Comparison of ENCODE assay signal across 8 cellular contexts in the genomic region with DNA sequence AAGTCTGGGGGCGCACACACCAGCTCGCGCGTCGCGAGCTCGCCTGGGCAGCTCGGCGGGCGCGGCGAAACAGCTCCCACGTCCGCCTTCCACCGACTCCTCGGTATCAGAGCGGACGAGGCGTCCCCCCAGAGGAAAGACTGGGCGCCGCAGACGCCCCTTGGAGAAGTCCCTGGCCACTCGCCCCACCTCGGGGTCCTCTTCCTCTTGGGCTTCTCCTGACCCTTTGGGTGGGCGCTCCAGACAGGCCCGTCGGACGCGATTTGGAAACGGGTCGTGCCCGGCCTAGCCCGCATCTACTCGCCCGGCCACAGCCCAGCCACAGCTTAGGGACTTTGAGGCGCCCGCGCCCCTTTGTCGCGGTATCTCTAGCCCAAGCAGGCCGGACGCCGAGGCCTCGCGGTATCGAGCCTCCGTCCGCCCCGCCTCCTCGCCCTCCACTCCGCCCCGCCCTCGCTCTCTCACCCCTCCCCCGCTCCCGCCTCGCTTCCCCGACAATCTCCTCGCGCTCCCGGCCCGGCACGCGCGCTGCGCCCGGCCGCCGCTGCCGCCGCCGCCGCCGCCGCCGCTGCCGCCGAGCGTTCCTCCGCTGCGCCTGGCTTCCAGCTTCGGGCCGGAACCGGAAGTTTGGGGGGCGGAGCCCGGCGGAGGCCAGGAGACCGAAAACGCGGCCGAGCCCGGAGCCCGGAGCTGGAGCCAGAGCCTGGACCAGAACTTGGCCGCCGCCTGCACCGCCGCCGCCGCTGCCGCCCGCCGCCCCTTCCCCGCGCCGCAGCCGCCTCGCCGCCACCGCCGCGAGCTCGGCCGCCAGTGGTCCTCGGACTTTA. TPM values are rescaled to one million over a fixed set of nuclear protein-coding genes. Genes with fewer than 3 reads are reported as not detected.
DNase-seq lines count a peak whose midpoint lies in the region; ATAC-seq and TF ChIP-seq lines count a peak whose summit lies in the region.

No MANE protein-coding gene starts in this region.

- no peaks in the 10 kb centered on the region for H3K9me3 ChIP-seq in right cardiac atrium (ENCODE audit: control insufficient read depth, low read length)
- no peaks in the 10 kb centered on the region for H3K9me3 ChIP-seq in psoas muscle

- under 1% methylated on average over 113 of the region's 113 CpGs for WGBS in right cardiac atrium
- 0% methylated on average over 67 to 113 of the region's 113 CpGs for WGBS in psoas muscle, 3 donors

- peaks cover 5% of the 10 kb centered on the region for H3K4me1 ChIP-seq in right cardiac atrium (ENCODE audit: control insufficient read depth, insufficient read depth, low read length)
- peaks cover 22% of the 10 kb centered on the region for H3K4me1 ChIP-seq in psoas muscle

- peaks cover 85% of the 10 kb centered on the region for H3K27me3 Mint-ChIP-seq in T-helper 2 cell treated with Interferon-gamma antibody and Interleukin-4, amounts not matched to agents 5 μg/mL and 100 μg/mL, for 36 hours (ENCODE audit: low read depth)

- H3K4me1 Mint-ChIP-seq in T-helper 2 cell treated with Interferon-gamma antibody and Interleukin-4, amounts not matched to agents 5 μg/mL and 100 μg/mL, for 36 hours (ENCODE audit: low read depth): peaks cover 31% of the 10 kb centered on the region

- no peaks in the 10 kb centered on the region for H3K36me3 ChIP-seq in psoas muscle (ENCODE audit: insufficient read depth in 1 of 2, low read depth in 1 of 2)

- peaks cover 2% of the 10 kb centered on the region for H3K36me3 Mint-ChIP-seq in T-helper 2 cell treated with Interferon-gamma antibody and Interleukin-4, amounts not matched to agents 5 μg/mL and 100 μg/mL, for 36 hours (ENCODE audit: low read depth)

- ATAC-seq in GM18498 (IDR thresholded peaks at IDR 0.05; ENCODE audit: unreplicated experiment): peak; percentile 85
- ATAC-seq in HG02852 (IDR thresholded peaks at IDR 0.05; ENCODE audit: unreplicated experiment): peak; percentile 77
- peak; percentile 97 to 98 for ATAC-seq in right cardiac atrium
- ATAC-seq in psoas muscle: peak; percentile 93 to 94 (median 93)

- H3K4me3 ChIP-seq in right cardiac atrium (ENCODE audit: low read length) (peak overlapping the region; percentile 99), psoas muscle (peak overlapping the region; percentile 93)

- H3K27ac ChIP-seq in right cardiac atrium (ENCODE audit: low read length) (peak overlapping the region; percentile 100), psoas muscle (peak overlapping the region; percentile 99)

- peak overlapping the region; percentile 94 for H3K4me3 Mint-ChIP-seq in T-helper 2 cell treated with Interferon-gamma antibody and Interleukin-4, amounts not matched to agents 5 μg/mL and 100 μg/mL, for 36 hours

- peak overlapping the region; percentile 29 for H3K27ac Mint-ChIP-seq in T-helper 2 cell treated with Interferon-gamma antibody and Interleukin-4, amounts not matched to agents 5 μg/mL and 100 μg/mL, for 36 hours

- H3K9me3 Mint-ChIP-seq in T-helper 2 cell treated with Interferon-gamma antibody and Interleukin-4, amounts not matched to agents 5 μg/mL and 100 μg/mL, for 36 hours: no peaks in the 10 kb centered on the region

- TF ChIP-seq CTCF in psoas muscle (IDR thresholded peaks at IDR 0.05): peak; percentile 8

- intact Hi-C loops in right cardiac atrium (cut with DNase I) (loop anchor here in 1 of 4 donors (10.0 kb wide), 1 partner anchor 931 kb away; no protein-coding TSS in a partner anchor), psoas muscle (cut with DNase I) (loop anchor here in 1 of 2 donors (10.0 kb wide), 1 partner anchor 61 kb away; no protein-coding TSS in a partner anchor)

- no peaks in the 10 kb centered on the region for H3K27me3 ChIP-seq in right cardiac atrium (ENCODE audit: control insufficient read depth, insufficient read depth)
- H3K27me3 ChIP-seq in psoas muscle (ENCODE audit: insufficient read depth in 3 of 3, low read length in 2 of 3): no peaks in the 10 kb centered on the region

- DNase-seq in NCI-H1436 treated with DMSO at 0.1 percent for 48 hours (lab: John Stamatoyannopoulos, UW) (peak; percentile 12), anterior cingulate cortex (lab: John Stamatoyannopoulos, UW) (peak; percentile 55 to 98 (median 87)), right cardiac atrium (peak; percentile 93 to 97 (median 97)), psoas muscle (peak; percentile 95 to 97), ureter (ENCODE audit: low spot score) (peak; percentile 95)
- peak; percentile 86 for DNase-seq in T-helper 2 cell treated with Interferon-gamma antibody and Interleukin-4, amounts not matched to agents 5 μg/mL and 100 μg/mL, for 36 hours (ENCODE audit: low spot score)

RNA-seq across cellular contexts. Expression of a gene that starts 0.8 kb away (rescaled TPM):
- total RNA-seq in right cardiac atrium (10 to 100 TPM; 12.9 to 14.8 (median 14.1) TPM), psoas muscle (10 to 100 TPM in 2 of 4 donors, 1 to 10 TPM in 2; 8.3 to 12.3 (median 10.5) TPM), ureter (32.7 TPM)
- polyA plus RNA-seq in right cardiac atrium (3.3 TPM), psoas muscle (1 to 10 TPM; 3.0 to 5.1 (median 4.5) TPM)

Comparison
In these comparisons a context has a peak if more than half of its experiments do, and no peak if none do; other contexts are left out.
1. Peak in every context shown above with its lines: DNase-seq, ATAC-seq, H3K4me3 ChIP-seq and H3K27ac ChIP-seq.
2. DNase-seq: peak in every context shown above with its lines; median percentile 97 in right cardiac atrium; 96 in psoas muscle; 95 in ureter; 87 in anterior cingulate cortex; 86 in T-helper 2 cell treated with Interferon-gamma antibody and Interleukin-4, amounts not matched to agents 5 μg/mL and 100 μg/mL, for 36 hours; 12 in NCI-H1436 treated with DMSO at 0.1 percent for 48 hours.